In genomic region chr7:87435546-87435945, GRCh38 we compare ENCODE assay signal across 21 cellular contexts. TPM values are rescaled to one million over a fixed set of nuclear protein-coding genes. Genes with fewer than 3 reads are reported as not detected.
A peak's percentile ranks its signal among the peaks of the same experiment; 100 is the strongest.
DNase-seq lines count a peak whose midpoint lies in the region; ATAC-seq and TF ChIP-seq lines count a peak whose summit lies in the region.
"Had no signal": no experiment of that assay in that cellular context is flagged by ENCODE, and none has a peak within 500 bp of the region (broad histone marks: within the 10 kb centered on the region; RNA-seq: fewer than 3 reads in every experiment).

No MANE protein-coding gene starts in this region.

- TF ChIP-seq RAD21 in IMR-90 (IDR thresholded peaks at IDR 0.05; ENCODE audit: low read length) (no peak), SK-N-SH (IDR thresholded peaks at IDR 0.05; ENCODE audit: low read length) (no peak)

- H3K23ac ChIP-seq in IMR-90 (ENCODE audit: low read depth, low read length), result no peak overlapping the region

- H2BK5ac ChIP-seq in IMR-90 (ENCODE audit: low read depth, low read length, poor library complexity, severe bottlenecking), result no peak overlapping the region

- POLR2A ChIA-PET in IMR-90 (lab: Charles Lee; ENCODE audit: unreplicated experiment) (interaction anchor here (0.6 kb wide), 1 partner anchor 280 kb away, joined by 3 read pairs; no protein-coding TSS in a partner anchor), SK-N-SH (lab: Yijun Ruan, JAX) (no interaction called here)

- no peak overlapping the region for H3K56ac ChIP-seq in IMR-90 (ENCODE audit: extremely low read depth, insufficient read depth, low read length)

- H2BK120ac ChIP-seq in IMR-90 (ENCODE audit: low read depth, low read length), result no peak overlapping the region

- TF ChIP-seq CTCF in IMR-90 (conservative IDR thresholded peaks at IDR 0.05; ENCODE audit: low read depth, low read length), result no peak
- no peak for TF ChIP-seq CTCF in astrocyte of the spinal cord (IDR thresholded peaks at IDR 0.05; ENCODE audit: low read depth, low read length)
- no peak for TF ChIP-seq CTCF in SK-N-SH (IDR thresholded peaks at IDR 0.05)

- H2AK9ac ChIP-seq in IMR-90 (replicated peaks; ENCODE audit: low read depth, low read length, poor library complexity), result no peak overlapping the region

- H3K9me1 ChIP-seq in IMR-90 (ENCODE audit: insufficient read depth, low read length), result no peaks in the 10 kb centered on the region

- H2BK15ac ChIP-seq in IMR-90 (ENCODE audit: low read depth, low read length), result no peak overlapping the region

- H3K9me3 ChIP-seq in IMR-90 (ENCODE audit: control insufficient read depth, insufficient read depth, low read length) (no peaks in the 10 kb centered on the region), SK-N-SH (no peaks in the 10 kb centered on the region)
- H3K9me3 ChIP-seq: testis had no signal

- CTCF ChIA-PET in IMR-90 (lab: Yijun Ruan, JAX), result interaction anchor here (1.1 kb wide), 1 partner anchor 9 kb away, joined by 3 read pairs; no protein-coding TSS in a partner anchor
- CTCF ChIA-PET in SK-N-SH (lab: Yijun Ruan, JAX), result interaction anchor here (3.3 kb wide), 1 partner anchor 19 kb away, joined by 17 read pairs; no protein-coding TSS in a partner anchor

- TF ChIP-seq EP300 in SK-N-SH (IDR thresholded peaks at IDR 0.05; ENCODE audit: borderline replicate concordance in 1 of 2, low read depth in 1 of 2, low read length in 1 of 2), result no peak

- H3K4me2 ChIP-seq in IMR-90 (ENCODE audit: low read depth, low read length) (no peak overlapping the region), SK-N-SH (no peak overlapping the region)

- H3K27ac ChIP-seq in IMR-90 (ENCODE audit: insufficient read depth, low read length), result no peak overlapping the region
- no peak overlapping the region for H3K27ac ChIP-seq in SK-N-SH (ENCODE audit: low read depth in 2 of 2, low read length in 1 of 2)
- H3K27ac ChIP-seq: testis had no signal

- H2BK20ac ChIP-seq in IMR-90 (ENCODE audit: low read depth, low read length), result no peak overlapping the region

- H3K4ac ChIP-seq in IMR-90 (ENCODE audit: low read depth, low read length), result no peak overlapping the region

- H3K9me2 ChIP-seq in SK-N-SH, result no peaks in the 10 kb centered on the region

- H3K18ac ChIP-seq in IMR-90 (ENCODE audit: low read depth, low read length), result no peak overlapping the region

- DNase-seq in ELR (ENCODE audit: low read depth) (peak; percentile 6), IMR-90 (peak; percentile 13), astrocyte of the spinal cord (ENCODE audit: low read depth, low spot score) (peak; percentile 56), renal cortical epithelial cell (ENCODE audit: low read depth) (peak; percentile 92), cortex of kidney (lab: John Stamatoyannopoulos, UW) (no peak), SK-N-SH (no peak)
- DNase-seq: activated CD4-positive, CD25-positive, alpha-beta regulatory T cell treated with anti-CD3 and anti-CD28 coated beads, Interleukin-2, amount 50 U/mL, for 72 hours; activated CD8-positive, alpha-beta memory T cell treated with anti-CD3 and anti-CD28 coated beads for 24 hours; activated naive CD8-positive, alpha-beta T cell treated with anti-CD3 and anti-CD28 coated beads, Interleukin-2, amount 10 ng/mL, durations not matched to agents 7 days and 5 days; central memory CD4-positive, alpha-beta T cell; COR-L47; left ventricle myocardium superior; NCI-H1417 treated with DMSO at 0.1 percent for 48 hours; NCI-H774; nucleus accumbens; retina; testis had no signal

- in situ Hi-C loops in IMR-90 (cut with MboI; ENCODE audit: low sequenced_read_pairs) (no loop called here), astrocyte of the spinal cord (cut with HindIII; ENCODE audit: low sequenced_read_pairs) (no loop called here)

- H2AFZ ChIP-seq in IMR-90 (replicated peaks; ENCODE audit: low read length, poor library complexity), result no peak overlapping the region
- no peak overlapping the region for H2AFZ ChIP-seq in SK-N-SH (ENCODE audit: low read depth)

- dilution Hi-C loops in IMR-90 (cut with HindIII; ENCODE audit: low sequenced_read_pairs, unreplicated experiment), result no loop called here

- H3F3A ChIP-seq in SK-N-SH (replicated peaks; ENCODE audit: insufficient read depth), result no peaks in the 10 kb centered on the region

- H4K8ac ChIP-seq in IMR-90 (ENCODE audit: low read depth in 2 of 2, low read length in 2 of 2), result no peak overlapping the region

- H3K4me3 ChIP-seq in IMR-90 (ENCODE audit: insufficient read depth, low read depth, low read length) (no peak overlapping the region), astrocyte of the spinal cord (ENCODE audit: low read depth, low read length) (no peak overlapping the region), SK-N-SH (ENCODE audit: low read depth in 2 of 2, low read length in 1 of 2) (no peak overlapping the region)
- H3K4me3 ChIP-seq: testis had no signal

- no peak overlapping the region for H4K91ac ChIP-seq in IMR-90 (ENCODE audit: insufficient read depth, low read depth, low read length)

- H3K27me3 ChIP-seq in IMR-90 (ENCODE audit: control insufficient read depth, insufficient read depth, low read length) (peaks cover 6% of the 10 kb centered on the region), SK-N-SH (ENCODE audit: insufficient read depth) (no peaks in the 10 kb centered on the region)
- H3K27me3 ChIP-seq: testis had no signal

- H4K20me1 ChIP-seq in IMR-90 (ENCODE audit: insufficient read depth, low read length), result no peaks in the 10 kb centered on the region
- H4K20me1 ChIP-seq in SK-N-SH (ENCODE audit: insufficient read depth), result no peaks in the 10 kb centered on the region

- no TSS peak for BruUV-seq in IMR-90 (replicated peaks; lab: Mats Ljungman, UMichigan)

- H4K5ac ChIP-seq in IMR-90 (ENCODE audit: low read depth, low read length), result no peak overlapping the region

- no peaks in the 10 kb centered on the region for H3K36me3 ChIP-seq in IMR-90 (ENCODE audit: control insufficient read depth, insufficient read depth, low read length)
- no peaks in the 10 kb centered on the region for H3K36me3 ChIP-seq in SK-N-SH (replicated peaks in 1 of 2; ENCODE audit: control insufficient read depth in 1 of 2, insufficient read depth in 2 of 2, low read length in 1 of 2)

- no peak overlapping the region for H3K14ac ChIP-seq in IMR-90 (replicated peaks; ENCODE audit: low read depth, low read length)

- H3K4me1 ChIP-seq in IMR-90 (ENCODE audit: control insufficient read depth, insufficient read depth, low read length), result peaks cover 2% of the 10 kb centered on the region
- no peaks in the 10 kb centered on the region for H3K4me1 ChIP-seq in SK-N-SH (ENCODE audit: control insufficient read depth in 1 of 2, insufficient read depth in 2 of 2, low read depth in 1 of 2, low read length in 1 of 2)
- H3K4me1 ChIP-seq: testis had no signal

- intact Hi-C loops in IMR-90 (cut with micrococcal nuclease), result loop anchor here (10.0 kb wide), 1 partner anchor 339 kb away; no protein-coding TSS in a partner anchor

- H3K79me2 ChIP-seq in SK-N-SH (ENCODE audit: insufficient read depth), result no peaks in the 10 kb centered on the region

- no peaks in the 10 kb centered on the region for H3K79me1 ChIP-seq in IMR-90 (ENCODE audit: low read depth in 1 of 2, low read length in 2 of 2)

- ATAC-seq in IMR-90 (ENCODE audit: low read depth) (no peak), esophagus mucosa (no peak)
- ATAC-seq: left ventricle myocardium superior, Panc1, SK-N-SH treated with all-trans-retinoic acid at 6 μM for 48 hours had no signal

- H3K9ac ChIP-seq in IMR-90 (ENCODE audit: low read depth, low read length) (no peak overlapping the region), SK-N-SH (no peak overlapping the region)

- H2AK5ac ChIP-seq in IMR-90 (ENCODE audit: low read depth, low read length), result no peak overlapping the region

- no peak for TF ChIP-seq POLR2A in IMR-90 (IDR thresholded peaks at IDR 0.05; ENCODE audit: low read depth, low read length)

TF ChIP-seq in IMR-90, 13 proteins besides CTCF, POLR2A, EP300 and RAD21 (continues in another document):
- TF ChIP-seq, protein P1, sequence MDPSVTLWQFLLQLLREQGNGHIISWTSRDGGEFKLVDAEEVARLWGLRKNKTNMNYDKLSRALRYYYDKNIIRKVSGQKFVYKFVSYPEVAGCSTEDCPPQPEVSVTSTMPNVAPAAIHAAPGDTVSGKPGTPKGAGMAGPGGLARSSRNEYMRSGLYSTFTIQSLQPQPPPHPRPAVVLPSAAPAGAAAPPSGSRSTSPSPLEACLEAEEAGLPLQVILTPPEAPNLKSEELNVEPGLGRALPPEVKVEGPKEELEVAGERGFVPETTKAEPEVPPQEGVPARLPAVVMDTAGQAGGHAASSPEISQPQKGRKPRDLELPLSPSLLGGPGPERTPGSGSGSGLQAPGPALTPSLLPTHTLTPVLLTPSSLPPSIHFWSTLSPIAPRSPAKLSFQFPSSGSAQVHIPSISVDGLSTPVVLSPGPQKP (IDR thresholded peaks at IDR 0.05; ENCODE audit: borderline replicate concordance, low read depth, low read length), result no peak
- TF ChIP-seq BHLHE40 (IDR thresholded peaks at IDR 0.05; ENCODE audit: low read depth, low read length) (no peak), MAZ (IDR thresholded peaks at IDR 0.05; ENCODE audit: borderline replicate concordance, low read depth, low read length) (no peak), RCOR1 (IDR thresholded peaks at IDR 0.05; ENCODE audit: insufficient replicate concordance, low read length) (no peak)

TF ChIP-seq in SK-N-SH, 30 proteins besides CTCF, POLR2A, EP300 and RAD21 (continues in another document):
- TF ChIP-seq NRF1 (IDR thresholded peaks at IDR 0.05; ENCODE audit: low read depth, low read length), result no peak
- TF ChIP-seq ZBTB33 (IDR thresholded peaks at IDR 0.05; ENCODE audit: borderline replicate concordance, low read depth), result no peak

RNA-seq across cellular contexts. Expression of gene ABCB4, which starts 39.9 kb away (rescaled TPM):
- total RNA-seq in IMR-90 (2012; rRNA removed) (not detected in 2 replicates), renal cortical epithelial cell (2.9 and 9.7 TPM in 2 replicates), esophagus mucosa (0.20 TPM)
- polyA plus RNA-seq in IMR-90 (2012; rRNA removed) (not detected in 2 replicates), SK-N-SH (2012; rRNA removed) (0.18 and 0.42 TPM in 2 replicates)
- polyA plus RNA-seq in IMR-90 (2012; cell fraction: cytosol; rRNA removed), result 0.05 TPM in 1 of 2 replicates, not detected in the other
- polyA plus RNA-seq in IMR-90 (2012; cell fraction: nucleus; rRNA removed; ENCODE audit: low replicate concordance), result 0.03 TPM in 1 of 2 replicates, not detected in the other
- 0.01 and 0.07 TPM in 2 replicates for polyA plus RNA-seq in SK-N-SH (2012; cell fraction: cytosol; rRNA removed)
- polyA plus RNA-seq in SK-N-SH (2012; cell fraction: nucleus; rRNA removed), result 0.05 and 0.06 TPM in 2 replicates
- total RNA-seq: activated T-helper 1 cell treated with anti-CD3 and anti-CD28 coated beads, Interleukin-12 subunit alpha, Interleukin-12 subunit beta, Interleukin-2, Interleukin-4 antibody, amounts not matched to agents 30 ng/mL and 10 ng/mL and 1 ng/mL, durations not matched to agents 14 hours and 24 hours and 36 hours had no signal

Comparison
In these comparisons a context has a peak if more than half of its experiments do, and no peak if none do; other contexts are left out.
1. DNase-seq: peak in ELR (single experiment), IMR-90 (single experiment), astrocyte of the spinal cord (single experiment) and renal cortical epithelial cell (single experiment); none in cortex of kidney (single experiment) and SK-N-SH (single experiment).